ENCODE assay signal across 8 cellular contexts in genomic region chr18:3596324-3597158, GRCh38.
DNase-seq lines count a peak whose midpoint lies in the region; ATAC-seq lines count a peak whose summit lies in the region.

No MANE protein-coding gene starts in this region.

- H2BK12ac ChIP-seq in trophoblast cell (ENCODE audit: low read length): peak overlapping the region; percentile 96

- peak; percentile 13 for ATAC-seq in activated T-helper 17 cell treated with anti-CD3 and anti-CD28 coated beads, Interleukin-2, amount 50 U/mL, for 72 hours (replicated peaks)

- peak overlapping the region; percentile 14 for H4K12ac ChIP-seq in trophoblast cell (ENCODE audit: low read depth, low read length)

- no peaks in the 10 kb centered on the region for H3K27me3 Mint-ChIP-seq in activated T-helper 17 cell treated with anti-CD3 and anti-CD28 coated beads, Interleukin-2, amount 50 U/mL, for 72 hours

- H3K4ac ChIP-seq in trophoblast cell (ENCODE audit: low read depth, low read length): peak overlapping the region; percentile 35

- no peaks in the 10 kb centered on the region for H3K9me3 Mint-ChIP-seq in activated T-helper 17 cell treated with anti-CD3 and anti-CD28 coated beads, Interleukin-2, amount 50 U/mL, for 72 hours

- peaks cover 27% of the 10 kb centered on the region for H3K4me1 Mint-ChIP-seq in activated T-helper 17 cell treated with anti-CD3 and anti-CD28 coated beads, Interleukin-2, amount 50 U/mL, for 72 hours

- H3K9me3 ChIP-seq in trophoblast cell (ENCODE audit: insufficient read depth, low read depth, low read length): no peaks in the 10 kb centered on the region

- peak overlapping the region; percentile 97 for H3K27ac Mint-ChIP-seq in activated T-helper 17 cell treated with anti-CD3 and anti-CD28 coated beads, Interleukin-2, amount 50 U/mL, for 72 hours

- H3K36me3 ChIP-seq in trophoblast cell (ENCODE audit: control insufficient read depth in 1 of 2, insufficient read depth in 2 of 2, low read length in 2 of 2): peaks cover 0 to 3% of the 10 kb centered on the region in 2 experiments

- peak overlapping the region; percentile 55 for H4K8ac ChIP-seq in trophoblast cell (ENCODE audit: low read depth, low read length)

- H2BK120ac ChIP-seq in trophoblast cell (ENCODE audit: insufficient read depth, low read length, poor library complexity): peak overlapping the region; percentile 79

- H3K4me3 ChIP-seq in trophoblast cell (ENCODE audit: low read depth, low read length): peak overlapping the region; percentile 11

- H3K23ac ChIP-seq in trophoblast cell (ENCODE audit: low read length): peak overlapping the region; percentile 69

- peak overlapping the region; percentile 48 for H3K18ac ChIP-seq in trophoblast cell (ENCODE audit: low read length)

- H3K4me1 ChIP-seq in trophoblast cell (ENCODE audit: control insufficient read depth in 1 of 2, insufficient read depth in 2 of 2, low read length in 2 of 2): peaks cover 34 to 40% of the 10 kb centered on the region in 2 experiments

- peaks cover 18% of the 10 kb centered on the region for H3K79me2 ChIP-seq in trophoblast cell (ENCODE audit: control insufficient read depth, insufficient read depth, low read length, poor library complexity)

- peak overlapping the region; percentile 94 for H3K4me3 Mint-ChIP-seq in activated T-helper 17 cell treated with anti-CD3 and anti-CD28 coated beads, Interleukin-2, amount 50 U/mL, for 72 hours

- peak overlapping the region; percentile 86 for H2AK5ac ChIP-seq in trophoblast cell (ENCODE audit: low read length)

- peak overlapping the region; percentile 64 for H3K9ac ChIP-seq in trophoblast cell (ENCODE audit: low read length)

- H3K79me1 ChIP-seq in trophoblast cell (ENCODE audit: low read length): peaks cover 49% of the 10 kb centered on the region

- DNase-seq in DMS53 treated with DMSO at 0.1 percent for 48 hours (lab: John Stamatoyannopoulos, UW; ENCODE audit: unreplicated experiment) (peak; percentile 98), H4 (ENCODE audit: low spot score) (peak; percentile 78), NCI-H82 treated with DMSO at 0.1 percent for 48 hours (lab: John Stamatoyannopoulos, UW; ENCODE audit: unreplicated experiment) (peak; percentile 27), globus pallidus (ENCODE audit: low spot score) (peak; percentile 76), trophoblast cell (peak; percentile 38 to 51), NCI-H1694 (lab: John Stamatoyannopoulos, UW) (no peak), HPDE6-E6E7 (ENCODE audit: extremely low spot score) (no peak)

- peak overlapping the region; percentile 100 for H3K27ac ChIP-seq in trophoblast cell (ENCODE audit: low read depth, low read length)

- no CpG with 5 or more reads among the region's 17 CpGs for WGBS in trophoblast cell (ENCODE audit: extremely low coverage, insufficient coverage, insufficient read length)

- H2AFZ ChIP-seq in trophoblast cell (ENCODE audit: insufficient read depth, low read length, poor library complexity): no peak overlapping the region

- H3K4me2 ChIP-seq in trophoblast cell (ENCODE audit: low read length): peak overlapping the region; percentile 11

- peak overlapping the region; percentile 62 for H4K91ac ChIP-seq in trophoblast cell (ENCODE audit: low read depth, low read length)

- H3K27me3 ChIP-seq in trophoblast cell (ENCODE audit: insufficient read depth, low read length): no peaks in the 10 kb centered on the region

- peaks cover 58% of the 10 kb centered on the region for H3K36me3 Mint-ChIP-seq in activated T-helper 17 cell treated with anti-CD3 and anti-CD28 coated beads, Interleukin-2, amount 50 U/mL, for 72 hours (ENCODE audit: low read depth)

- peak overlapping the region; percentile 98 for H2BK5ac ChIP-seq in trophoblast cell (ENCODE audit: low read depth, low read length, poor library complexity)

- H3K14ac ChIP-seq in trophoblast cell (ENCODE audit: low read length): peak overlapping the region; percentile 71

Comparison
In these comparisons a context has a peak if more than half of its experiments do, and no peak if none do; other contexts are left out.
1. DNase-seq: peak in DMS53 treated with DMSO at 0.1 percent for 48 hours (single experiment), H4 (single experiment), NCI-H82 treated with DMSO at 0.1 percent for 48 hours (single experiment), globus pallidus (single experiment) and trophoblast cell (2 of 2); none in NCI-H1694 (single experiment) and HPDE6-E6E7 (single experiment).